ENCODE assay signal across 6 cellular contexts in genomic region chr2:91447508-91447907, GRCh38.
DNase-seq lines count a peak whose midpoint lies in the region; ATAC-seq, FAIRE-seq and TF ChIP-seq lines count a peak whose summit lies in the region.
"Not testable (repeated sequence)": the region's sequence is repeated elsewhere in the genome, so short reads cannot be mapped to it uniquely, and the experiment has no call there.

No MANE protein-coding gene starts in this region.

- DNase-seq in chondrocyte (ENCODE audit: low spot score), result peak; percentile 83
- DNase-seq in esophagus muscularis mucosa (ENCODE audit: extremely low spot score), result peak; percentile 78
- DNase-seq in glutamatergic neuron, result peak; percentile 6
- peak in 2 of 3 donors; percentile 16 to 21 for DNase-seq in right cardiac atrium
- peak; percentile 32 for DNase-seq in kidney
- DNase-seq in ureter (ENCODE audit: low spot score), result peak; percentile 36

- not testable (repeated sequence) for H3K4me3 ChIP-seq in esophagus muscularis mucosa; right cardiac atrium (ENCODE audit: low read length); kidney (ENCODE audit: low read length in 2 of 2)

- H3K4me1 Mint-ChIP-seq in chondrocyte (ENCODE audit: low read depth); glutamatergic neuron (ENCODE audit: low read depth, unreplicated experiment): not testable (repeated sequence)

- not testable (repeated sequence) for ATAC-seq in right cardiac atrium

- H3K4me1 ChIP-seq in esophagus muscularis mucosa, result peaks cover 6 to 11% (median 7%) of the 10 kb centered on the region in 4 donors
- H3K4me1 ChIP-seq in right cardiac atrium (ENCODE audit: control insufficient read depth, insufficient read depth, low read length); kidney (ENCODE audit: control insufficient read depth in 1 of 2, insufficient read depth in 1 of 2, low read depth in 1 of 2, low read length in 2 of 2): not testable (repeated sequence)

- TF ChIP-seq CTCF in chondrocyte (IDR thresholded peaks at IDR 0.05); esophagus muscularis mucosa (IDR thresholded peaks at IDR 0.05); glutamatergic neuron (IDR thresholded peaks at IDR 0.05; ENCODE audit: partially characterized antibody, unreplicated experiment); kidney (IDR thresholded peaks at IDR 0.05; ENCODE audit: borderline replicate concordance, extremely low read depth, insufficient read depth): not testable (repeated sequence)

- peaks cover 19% of the 10 kb centered on the region for H3K9me3 Mint-ChIP-seq in chondrocyte (ENCODE audit: low read depth)
- not testable (repeated sequence) for H3K9me3 Mint-ChIP-seq in glutamatergic neuron (ENCODE audit: unreplicated experiment)

- TF ChIP-seq EP300 in esophagus muscularis mucosa (IDR thresholded peaks at IDR 0.05), result not testable (repeated sequence)

- not testable (repeated sequence) for H3K27me3 Mint-ChIP-seq in chondrocyte (ENCODE audit: low read depth)
- H3K27me3 Mint-ChIP-seq in glutamatergic neuron (ENCODE audit: unreplicated experiment), result peaks cover 14% of the 10 kb centered on the region

- not testable (repeated sequence) for H3K27ac ChIP-seq in esophagus muscularis mucosa (replicated peaks in 1 of 4); right cardiac atrium (ENCODE audit: low read length); kidney (ENCODE audit: low read depth in 2 of 2, low read length in 2 of 2)

- intact Hi-C loops in esophagus muscularis mucosa (cut with DNase I); right cardiac atrium (cut with DNase I); kidney (cut with DNase I): not testable (repeated sequence)

- H3K27ac Mint-ChIP-seq in chondrocyte (ENCODE audit: unreplicated experiment); glutamatergic neuron (ENCODE audit: unreplicated experiment): not testable (repeated sequence)

- H3K9me3 ChIP-seq in esophagus muscularis mucosa, result peaks cover 0 to 10% (median 1%) of the 10 kb centered on the region in 4 donors
- not testable (repeated sequence) for H3K9me3 ChIP-seq in right cardiac atrium (ENCODE audit: control insufficient read depth, low read length); kidney (ENCODE audit: control insufficient read depth in 1 of 2, low read length in 2 of 2)

- TF ChIP-seq POLR2A in esophagus muscularis mucosa (IDR thresholded peaks at IDR 0.05; ENCODE audit: low read depth), result not testable (repeated sequence)

- 93% methylated on average over 5 of the region's 8 CpGs for WGBS in esophagus muscularis mucosa
- WGBS in right cardiac atrium, result 87% methylated on average over 7 of the region's 8 CpGs

- not testable (repeated sequence) for H3K36me3 Mint-ChIP-seq in chondrocyte (ENCODE audit: low read depth); glutamatergic neuron (ENCODE audit: unreplicated experiment)

- H3K4me3 Mint-ChIP-seq in chondrocyte (ENCODE audit: unreplicated experiment); glutamatergic neuron (ENCODE audit: unreplicated experiment): not testable (repeated sequence)

- H3K9ac ChIP-seq in kidney (ENCODE audit: low read length in 2 of 2), result not testable (repeated sequence)

- FAIRE-seq in kidney (lab: Jason Lieb, UNC), result not testable (repeated sequence)

- peaks cover 4 to 36% (median 9%) of the 10 kb centered on the region in 4 donors for H3K27me3 ChIP-seq in esophagus muscularis mucosa
- H3K27me3 ChIP-seq in right cardiac atrium (ENCODE audit: control insufficient read depth, insufficient read depth), result not testable (repeated sequence)

- H3K36me3 ChIP-seq in esophagus muscularis mucosa; kidney (ENCODE audit: control insufficient read depth in 1 of 2, insufficient read depth in 2 of 2, low read length in 2 of 2): not testable (repeated sequence)

Comparison
In these comparisons a context has a peak if more than half of its experiments do, and no peak if none do; other contexts are left out.
1. DNase-seq: peak in every context shown above with its lines; median percentile 83 in chondrocyte; 78 in esophagus muscularis mucosa; 36 in ureter; 32 in kidney; 18 in right cardiac atrium; 6 in glutamatergic neuron.